12 cellular contexts compared by ENCODE assay signal in the genomic region with DNA sequence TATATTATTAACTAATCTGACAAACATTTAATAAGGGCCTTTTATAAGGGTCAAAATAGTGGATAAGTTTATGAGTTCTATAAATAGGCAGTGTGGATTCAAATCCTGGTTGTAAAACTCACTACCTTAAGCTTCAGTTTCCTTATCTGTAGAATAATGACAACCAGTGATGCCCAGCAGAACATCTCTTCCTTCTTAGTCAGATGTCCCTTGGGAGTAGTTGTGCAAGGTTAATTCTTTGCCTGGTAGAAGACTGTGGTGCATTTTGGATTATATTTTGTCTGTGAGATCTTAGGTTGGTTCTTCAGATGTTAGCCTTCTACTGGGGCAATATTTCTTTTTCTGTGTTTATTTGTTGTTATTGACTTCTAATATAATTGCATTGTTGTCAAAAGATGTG. TPM values are rescaled to one million over a fixed set of nuclear protein-coding genes. Genes with fewer than 3 reads are reported as not detected.
DNase-seq lines count a peak whose midpoint lies in the region; ATAC-seq and TF ChIP-seq lines count a peak whose summit lies in the region.
"Had no signal": no experiment of that assay in that cellular context is flagged by ENCODE, and none has a peak within 500 bp of the region (broad histone marks: within the 10 kb centered on the region; RNA-seq: fewer than 3 reads in every experiment).

No MANE protein-coding gene starts in this region.

- DNase-seq in EL (peak; percentile 23), T1000 (lab: John Stamatoyannopoulos, UW) (peak; percentile 3), mesenchymal stem cell (peak; percentile 76), NCI-H1092 treated with DMSO at 0.1 percent for 48 hours (lab: John Stamatoyannopoulos, UW) (no peak), germinal center (ENCODE audit: low spot score) (no peak), adrenal gland (no peak)
- no peak for DNase-seq in activated CD4-positive, alpha-beta T cell treated with anti-CD3 and anti-CD28 coated beads for 1 hour
- DNase-seq: activated CD8-positive, alpha-beta T cell treated with anti-CD3 and anti-CD28 coated beads, Interleukin-2, amount 10 ng/mL, durations not matched to agents 7 days and 5 days; dorsolateral prefrontal cortex; hypothalamus had no signal

- no peak overlapping the region for H4K91ac ChIP-seq in mesenchymal stem cell (ENCODE audit: low read length)

- no peak overlapping the region for H2BK5ac ChIP-seq in mesenchymal stem cell (ENCODE audit: low read depth, low read length, poor library complexity, severe bottlenecking)

- no peak overlapping the region for H3K4ac ChIP-seq in mesenchymal stem cell (ENCODE audit: low read depth in 1 of 2, low read length in 2 of 2)

- TF ChIP-seq CTCF in adrenal gland (IDR thresholded peaks at IDR 0.05): no peak

- H3K79me1 ChIP-seq in mesenchymal stem cell (replicated peaks; ENCODE audit: low read length, poor library complexity, severe bottlenecking): peaks cover 9% of the 10 kb centered on the region

- H2BK12ac ChIP-seq in mesenchymal stem cell (ENCODE audit: low read length in 2 of 2): no peak overlapping the region

- no peak overlapping the region for H3K23ac ChIP-seq in mesenchymal stem cell (ENCODE audit: low read length in 2 of 2)

- TF ChIP-seq POLR2A in adrenal gland (IDR thresholded peaks at IDR 0.05): no peak

- H4K8ac ChIP-seq in mesenchymal stem cell (ENCODE audit: low read length): no peak overlapping the region

- no peak overlapping the region for H3K4me2 ChIP-seq in mesenchymal stem cell (ENCODE audit: low read length, poor library complexity, severe bottlenecking)

- H3K9me3 ChIP-seq in mesenchymal stem cell (ENCODE audit: control insufficient read depth, low read length): no peaks in the 10 kb centered on the region
- H3K9me3 ChIP-seq in adrenal gland (replicated peaks in 1 of 3): no peaks in the 10 kb centered on the region
- H3K9me3 ChIP-seq: SJSA1 had no signal

- H3K18ac ChIP-seq in mesenchymal stem cell (ENCODE audit: low read depth in 1 of 2, low read length in 2 of 2): no peak overlapping the region

- H3K14ac ChIP-seq in mesenchymal stem cell (ENCODE audit: low read length in 2 of 2): no peak overlapping the region

- H3K4me1 ChIP-seq in mesenchymal stem cell (ENCODE audit: control insufficient read depth, insufficient read depth, low read depth, low read length) (no peaks in the 10 kb centered on the region), adrenal gland (replicated peaks in 1 of 2) (peaks cover 0 to 23% of the 10 kb centered on the region in 2 donors)
- H3K4me1 ChIP-seq: SJSA1 had no signal

- no peaks in the 10 kb centered on the region for H3K36me3 ChIP-seq in mesenchymal stem cell (ENCODE audit: control insufficient read depth in 1 of 2, insufficient read depth in 2 of 2, low read depth in 1 of 2, low read length in 2 of 2)
- no peaks in the 10 kb centered on the region for H3K36me3 ChIP-seq in adrenal gland (replicated peaks in 1 of 2)
- H3K36me3 ChIP-seq: SJSA1 had no signal

- no peak overlapping the region for H2AK5ac ChIP-seq in mesenchymal stem cell (ENCODE audit: low read length, severe bottlenecking)

- intact Hi-C loops in adrenal gland (cut with DNase I): no loop called here

- ATAC-seq in HG02798 (IDR thresholded peaks at IDR 0.05; ENCODE audit: poor library complexity, unreplicated experiment): peak; percentile 43
- ATAC-seq: activated CD8-positive, alpha-beta T cell treated with anti-CD3 and anti-CD28 coated beads, Interleukin-2, amount 10 ng/mL, durations not matched to agents 7 days and 5 days had no signal

- no peak overlapping the region for H2BK120ac ChIP-seq in mesenchymal stem cell (ENCODE audit: low read depth, low read length)

- H2BK15ac ChIP-seq in mesenchymal stem cell (ENCODE audit: low read depth, poor library complexity, severe bottlenecking): no peak overlapping the region

- no peak overlapping the region for H3K9ac ChIP-seq in mesenchymal stem cell (ENCODE audit: low read length)

- H3K27me3 ChIP-seq in mesenchymal stem cell (ENCODE audit: control insufficient read depth in 1 of 2, insufficient read depth in 1 of 2, low read length in 2 of 2) (no peaks in the 10 kb centered on the region), adrenal gland (no peaks in the 10 kb centered on the region)
- H3K27me3 ChIP-seq: dorsolateral prefrontal cortex, SJSA1 had no signal

- no peak overlapping the region for H2AFZ ChIP-seq in mesenchymal stem cell (ENCODE audit: low read depth, low read length)

- H3K27ac ChIP-seq in mesenchymal stem cell (ENCODE audit: low read length, poor library complexity, severe bottlenecking) (no peak overlapping the region), adrenal gland (no peak overlapping the region)
- H3K27ac ChIP-seq: SJSA1 had no signal

- H3K4me3 ChIP-seq in mesenchymal stem cell (ENCODE audit: insufficient read depth in 1 of 2, low read depth in 1 of 2, low read length in 2 of 2) (no peak overlapping the region), adrenal gland (no peak overlapping the region)
- H3K4me3 ChIP-seq: dorsolateral prefrontal cortex, SJSA1 had no signal

RNA-seq across cellular contexts. Expression of gene ARID2, which starts 59.5 kb away (rescaled TPM):
- polyA plus RNA-seq in mesenchymal stem cell (2013, experiment 1 of 2): 7.0 TPM
- 6.9 TPM for polyA plus RNA-seq in mesenchymal stem cell (2013, experiment 2 of 2)
- 10 to 100 TPM; 16.5 to 27.2 (median 21.4) TPM for total RNA-seq in adrenal gland
- polyA plus RNA-seq in adrenal gland: 10 to 100 TPM in 2 of 3 donors, 1 to 10 TPM in 1; 7.9 to 12.0 (median 10.6) TPM

Comparison
In these comparisons a context has a peak if more than half of its experiments do, and no peak if none do; other contexts are left out.
1. DNase-seq: peak in EL (single experiment), T1000 (single experiment) and mesenchymal stem cell (single experiment); none in NCI-H1092 treated with DMSO at 0.1 percent for 48 hours (single experiment), activated CD4-positive, alpha-beta T cell treated with anti-CD3 and anti-CD28 coated beads for 1 hour (single experiment), germinal center (single experiment) and adrenal gland (0 of 7).